Comparison of ENCODE assay signal across 1 cellular context in genomic region chr7:8668627-8669500, GRCh38.
TF ChIP-seq lines count a peak whose summit lies in the region.

No MANE protein-coding gene starts in this region.

TF ChIP-seq in IMR-90, 13 proteins besides CTCF, POLR2A, EP300 and RAD21 (continued from another document):
- TF ChIP-seq MXI1 (IDR thresholded peaks at IDR 0.05; ENCODE audit: borderline replicate concordance, low read depth, low read length), result no peak
- no peak for TF ChIP-seq FOS (IDR thresholded peaks at IDR 0.05; ENCODE audit: low read depth, low read length)
- TF ChIP-seq MAFK (IDR thresholded peaks at IDR 0.05; ENCODE audit: low read depth, low read length), result no peak
- no peak for TF ChIP-seq SMC3 (IDR thresholded peaks at IDR 0.05; ENCODE audit: low read depth, low read length)
- TF ChIP-seq ELK1 (IDR thresholded peaks at IDR 0.05; ENCODE audit: borderline replicate concordance, low read depth, low read length), result no peak
- TF ChIP-seq BHLHE40 (IDR thresholded peaks at IDR 0.05; ENCODE audit: low read depth, low read length), result no peak
- TF ChIP-seq RFX5 (IDR thresholded peaks at IDR 0.05; ENCODE audit: low read depth, low read length), result no peak
- TF ChIP-seq CEBPB (IDR thresholded peaks at IDR 0.05; ENCODE audit: low read depth, low read length), result no peak
- no peak for TF ChIP-seq RCOR1 (IDR thresholded peaks at IDR 0.05; ENCODE audit: insufficient replicate concordance, low read length)
- no peak for TF ChIP-seq CHD1 (IDR thresholded peaks at IDR 0.05; ENCODE audit: low read depth, low read length)
- TF ChIP-seq NFE2L2 (IDR thresholded peaks at IDR 0.05; ENCODE audit: low read depth, low read length), result no peak
